In the genomic region with DNA sequence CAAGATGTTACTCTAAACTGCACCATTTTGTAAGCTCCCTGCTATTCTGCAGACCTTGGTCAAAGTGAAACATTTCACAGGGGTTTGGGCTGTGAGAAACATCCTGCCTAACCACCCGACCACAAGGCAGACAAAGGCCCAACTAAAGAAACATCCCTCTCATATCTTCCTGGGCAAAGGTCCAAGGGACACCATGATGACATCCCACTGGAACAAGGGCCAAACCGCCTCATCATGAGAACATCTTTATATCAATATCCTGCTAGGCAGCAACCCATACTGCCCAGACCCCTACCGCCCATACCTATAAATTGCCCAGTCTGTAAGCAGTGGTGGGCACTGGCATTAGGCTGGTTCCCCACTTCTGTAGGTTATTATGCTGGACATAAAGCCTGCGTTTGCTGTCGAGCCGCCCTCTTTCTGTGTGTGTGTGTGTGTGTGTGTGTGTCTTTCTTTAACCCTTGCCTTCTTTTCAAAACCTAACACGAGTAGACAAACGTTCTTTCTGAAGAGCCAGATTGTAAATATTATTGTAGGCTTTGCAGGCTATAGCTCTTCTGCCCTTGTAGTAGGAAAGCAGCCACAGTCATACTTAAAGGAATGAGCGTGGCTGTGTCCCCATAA, we compare ENCODE assay signal across 14 cellular contexts. TPM values are rescaled to one million over a fixed set of nuclear protein-coding genes. Genes with fewer than 3 reads are reported as not detected.
DNase-seq lines count a peak whose midpoint lies in the region; TF ChIP-seq lines count a peak whose summit lies in the region.
"Had no signal": no experiment of that assay in that cellular context is flagged by ENCODE, and none has a peak within 500 bp of the region (broad histone marks: within the 10 kb centered on the region; RNA-seq: fewer than 3 reads in every experiment).

No MANE protein-coding gene starts in this region.

- H3K36me3 ChIP-seq in Loucy (ENCODE audit: insufficient read depth, low read length): no peaks in the 10 kb centered on the region; the same call in none of the 2 replicates

- no peak overlapping the region for H3K9ac ChIP-seq in Loucy (ENCODE audit: low read depth, low read length, poor library complexity, severe bottlenecking)

- no peaks in the 10 kb centered on the region for H3K36me3 Mint-ChIP-seq in neural crest cell (ENCODE audit: low read depth)

- H3K4me1 ChIP-seq in Loucy (ENCODE audit: insufficient read depth, low read length, poor library complexity, severe bottlenecking): peaks cover 19% of the 10 kb centered on the region

- POLR2A ChIA-PET in RWPE1 (lab: Yijun Ruan, JAX; ENCODE audit: low non-redundant PET): interaction anchor here (0.8 kb wide), 1 partner anchor 137 kb away, joined by 4 read pairs; no protein-coding TSS in a partner anchor

- DNase-seq in Daoy (ENCODE audit: low read depth): peak; percentile 67
- peak; percentile 63 to 87 for DNase-seq in cardiac fibroblast (ENCODE audit: low read depth in 2 of 2)
- DNase-seq in neural crest cell (ENCODE audit: low read depth, low spot score): no peak
- no peak for DNase-seq in RWPE1 (ENCODE audit: low spot score)
- DNase-seq in hypothalamus (lab: John Stamatoyannopoulos, UW): no peak
- DNase-seq in superior temporal gyrus (ENCODE audit: extremely low spot score): no peak
- DNase-seq: activated T-cell treated with anti-CD3 and anti-CD28 coated beads for 4 hours, NCI-H1930, retina, T1000, transverse colon had no signal

- H3K4me2 ChIP-seq in Loucy (ENCODE audit: low read depth, low read length, poor library complexity, severe bottlenecking): peak overlapping the region; percentile 52

- peaks cover 17% of the 10 kb centered on the region for H3K79me2 ChIP-seq in Loucy (ENCODE audit: insufficient read depth, low read length)

- H3K4me3 Mint-ChIP-seq in neural crest cell: peak overlapping the region; percentile 21

- no peaks in the 10 kb centered on the region for H3K9me3 ChIP-seq in Loucy (ENCODE audit: insufficient read depth, low read depth, low read length)
- H3K9me3 ChIP-seq: transverse colon had no signal

- no peak overlapping the region for H3K27ac Mint-ChIP-seq in neural crest cell (ENCODE audit: unreplicated experiment)

- no peak overlapping the region for H2AFZ ChIP-seq in Loucy (ENCODE audit: low read length)

- H3K27ac ChIP-seq in RWPE1: no peak overlapping the region

- no peak overlapping the region for H3K4me3 ChIP-seq in Loucy (ENCODE audit: low read length, poor library complexity, severe bottlenecking)
- no peak overlapping the region for H3K4me3 ChIP-seq in cardiac fibroblast (replicated peaks in 1 of 2; ENCODE audit: low read depth in 2 of 2, low read length in 2 of 2)

- peaks cover 52% of the 10 kb centered on the region for H3K27me3 Mint-ChIP-seq in neural crest cell (ENCODE audit: low read depth)

- no peaks in the 10 kb centered on the region for H3K9me3 Mint-ChIP-seq in neural crest cell

- TF ChIP-seq CTCF in Loucy (conservative IDR thresholded peaks at IDR 0.05; ENCODE audit: low read length): no peak
- peak; percentile 2 for TF ChIP-seq CTCF in cardiac fibroblast (IDR thresholded peaks at IDR 0.05; ENCODE audit: low read depth, low read length)
- no peak for TF ChIP-seq CTCF in neural crest cell (conservative IDR thresholded peaks at IDR 0.05)
- TF ChIP-seq CTCF in RWPE1 (conservative IDR thresholded peaks at IDR 0.05; ENCODE audit: low read depth): no peak

- CTCF ChIA-PET in RWPE1 (lab: Yijun Ruan, JAX): interaction anchor here (0.6 kb wide), 2 partner anchors 151 to 230 kb away, joined by 4 to 7 read pairs; no protein-coding TSS in a partner anchor

- H4K20me1 ChIP-seq in Loucy (ENCODE audit: insufficient read depth, low read length, poor library complexity, severe bottlenecking): no peaks in the 10 kb centered on the region

- peaks cover 30% of the 10 kb centered on the region for H3K27me3 ChIP-seq in Loucy (ENCODE audit: insufficient read depth, low read length, poor library complexity, severe bottlenecking)

- no peaks in the 10 kb centered on the region for H3K9me2 ChIP-seq in Loucy (replicated peaks; ENCODE audit: low read depth, low read length)

- peaks cover 27% of the 10 kb centered on the region for H3K4me1 Mint-ChIP-seq in neural crest cell

- no peaks in the 10 kb centered on the region for H3F3A ChIP-seq in Loucy (ENCODE audit: low read depth)

RNA-seq across cellular contexts. Expression of a gene that starts 1.0 kb away (rescaled TPM):
- 42.3 and 49.2 TPM in 2 replicates for total RNA-seq in Daoy (2014; rRNA removed; shearing (Covaris generic))
- total RNA-seq in neural crest cell: 51.3 and 56.2 TPM in 2 replicates

RNA-seq across cellular contexts. Expression of a gene that starts 33.5 kb away (rescaled TPM):
- 2.9 and 3.8 TPM in 2 replicates for total RNA-seq in Daoy (2014; rRNA removed; shearing (Covaris generic))
- 0.75 and 0.77 TPM in 2 replicates for total RNA-seq in neural crest cell

RNA-seq across cellular contexts. Expression of a gene that starts 46.4 kb away (rescaled TPM):
- total RNA-seq in Daoy (2014; rRNA removed; shearing (Covaris generic)): 0.03 and 0.29 TPM in 2 replicates
- total RNA-seq in neural crest cell: 0.49 and 0.68 TPM in 2 replicates
- total RNA-seq: liver, OCI-LY7 had no signal

RNA-seq across cellular contexts. Expression of a gene that starts 51.0 kb away (rescaled TPM):
- total RNA-seq in Daoy (2014; rRNA removed; shearing (Covaris generic)): 0.51 and 0.86 TPM in 2 replicates
- total RNA-seq in neural crest cell: 1.2 and 1.4 TPM in 2 replicates

Comparison
In these comparisons a context has a peak if more than half of its experiments do, and no peak if none do; other contexts are left out.
1. DNase-seq: peak in Daoy (single experiment) and cardiac fibroblast (2 of 2); none in neural crest cell (single experiment), RWPE1 (single experiment), hypothalamus (0 of 51) and superior temporal gyrus (single experiment).